Comparison of ENCODE assay signal across 20 cellular contexts in the genomic region with DNA sequence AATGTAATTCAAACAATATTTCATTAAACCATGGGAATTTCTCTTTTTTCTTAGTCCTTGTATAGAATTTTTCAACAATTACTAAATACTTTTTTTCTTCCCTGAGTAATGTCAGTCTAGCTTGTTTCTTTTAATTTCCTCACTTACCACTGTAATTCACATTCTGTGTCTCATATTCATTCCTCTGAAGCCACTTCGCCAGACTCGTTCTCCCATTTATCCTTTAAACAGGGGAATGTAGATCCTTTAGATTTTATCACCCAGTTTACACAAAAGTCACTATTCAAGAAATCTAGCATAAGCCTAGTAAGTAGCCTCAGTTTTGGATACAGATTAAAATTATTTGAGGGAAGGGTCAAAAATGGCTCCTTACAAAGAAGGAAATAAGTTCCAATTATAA. TPM values are rescaled to one million over a fixed set of nuclear protein-coding genes. Genes with fewer than 3 reads are reported as not detected.
DNase-seq lines count a peak whose midpoint lies in the region; ATAC-seq, FAIRE-seq and TF ChIP-seq lines count a peak whose summit lies in the region.
"Had no signal": no experiment of that assay in that cellular context is flagged by ENCODE, and none has a peak within 500 bp of the region (broad histone marks: within the 10 kb centered on the region; RNA-seq: fewer than 3 reads in every experiment).

No MANE protein-coding gene starts in this region.

- intact Hi-C loops in activated naive CD4-positive, alpha-beta T cell treated with anti-CD3 and anti-CD28 coated beads for 36 hours (cut with micrococcal nuclease), result loop anchor here (1.0 kb wide), 1 partner anchor 8 kb away; no protein-coding TSS in a partner anchor
- intact Hi-C loops in HepG2 (cut with micrococcal nuclease; ENCODE audit: unreplicated experiment), result no loop called here

- no peaks in the 10 kb centered on the region for H3K9me3 ChIP-seq in KOPT-K1 (ENCODE audit: insufficient read depth, low read length, poor library complexity, severe bottlenecking)
- H3K9me3 ChIP-seq in trophoblast cell (ENCODE audit: insufficient read depth, low read depth, low read length), result no peaks in the 10 kb centered on the region
- H3K9me3 ChIP-seq in HepG2 (ENCODE audit: low read length), result no peaks in the 10 kb centered on the region

- H3K27me3 ChIP-seq in trophoblast cell (ENCODE audit: insufficient read depth, low read length) (no peaks in the 10 kb centered on the region), HepG2 (ENCODE audit: control insufficient read depth in 1 of 2, insufficient read depth in 2 of 2, low read length in 2 of 2) (no peaks in the 10 kb centered on the region)

- no peak for DNase-seq in activated naive CD4-positive, alpha-beta T cell treated with anti-CD3 and anti-CD28 coated beads for 36 hours
- DNase-seq in activated naive CD4-positive, alpha-beta T cell (lab: John Stamatoyannopoulos, UW), result no peak
- DNase-seq in activated naive CD8-positive, alpha-beta T cell treated with anti-CD3 and anti-CD28 coated beads for 36 hours, result no peak
- DNase-seq in trophoblast cell (peak; percentile 52 to 81), AML-193 (lab: John Stamatoyannopoulos, UW) (no peak), HepG2 (ENCODE audit: low spot score) (no peak), EL (no peak)
- DNase-seq: activated CD4-positive, alpha-beta T cell treated with anti-CD3 and anti-CD28 coated beads, Interleukin-2, amount 50 U/mL, for 1 hour; GM23248; left cardiac atrium; NCI-H187 treated with DMSO at 0.1 percent for 48 hours; NCI-H2227 treated with DMSO at 0.1 percent for 48 hours; stimulated activated CD4-positive, alpha-beta T cell treated with anti-CD3 and anti-CD28 coated beads, Interleukin-4, amount 100 ng/mL, for 1 hour; substantia nigra had no signal

- WGBS in trophoblast cell (ENCODE audit: extremely low coverage, insufficient coverage, insufficient read length), result no CpG with 5 or more reads among the region's 2 CpGs
- 96% methylated on average over 2 of the region's 2 CpGs for WGBS in HepG2 (ENCODE audit: low lambda C conversion rate)

- peaks cover 6% of the 10 kb centered on the region for H3K36me3 Mint-ChIP-seq in activated naive CD4-positive, alpha-beta T cell treated with anti-CD3 and anti-CD28 coated beads for 36 hours (ENCODE audit: low read depth)
- peaks cover 42% of the 10 kb centered on the region for H3K36me3 Mint-ChIP-seq in activated naive CD8-positive, alpha-beta T cell treated with anti-CD3 and anti-CD28 coated beads for 36 hours

- H3K79me2 ChIP-seq in trophoblast cell (ENCODE audit: control insufficient read depth, insufficient read depth, low read length, poor library complexity) (peaks cover 3% of the 10 kb centered on the region), HepG2 (ENCODE audit: insufficient read depth, low read length) (peaks cover 100% of the 10 kb centered on the region)

- no peak overlapping the region for H3K18ac ChIP-seq in trophoblast cell (ENCODE audit: low read length)

- no TSS peak for BruUV-seq in HepG2 (replicated peaks; lab: Mats Ljungman, UMichigan)

- H3K4me3 Mint-ChIP-seq in activated naive CD4-positive, alpha-beta T cell treated with anti-CD3 and anti-CD28 coated beads for 36 hours, result no peak overlapping the region
- H3K4me3 Mint-ChIP-seq in activated naive CD8-positive, alpha-beta T cell treated with anti-CD3 and anti-CD28 coated beads for 36 hours, result no peak overlapping the region
- H3K4me3 Mint-ChIP-seq: neural crest cell had no signal

- H2BK12ac ChIP-seq in trophoblast cell (ENCODE audit: low read length), result no peak overlapping the region

- H2BK5ac ChIP-seq in trophoblast cell (ENCODE audit: low read depth, low read length, poor library complexity), result no peak overlapping the region

- ATAC-seq in HepG2, result no peak
- ATAC-seq: left cardiac atrium, Panc1 had no signal

- H3K27me3 Mint-ChIP-seq in activated naive CD4-positive, alpha-beta T cell treated with anti-CD3 and anti-CD28 coated beads for 36 hours (ENCODE audit: low read depth), result no peaks in the 10 kb centered on the region
- no peaks in the 10 kb centered on the region for H3K27me3 Mint-ChIP-seq in activated naive CD8-positive, alpha-beta T cell treated with anti-CD3 and anti-CD28 coated beads for 36 hours
- H3K27me3 Mint-ChIP-seq: progenitor cell of endocrine pancreas had no signal

- H3K4me1 ChIP-seq in trophoblast cell (ENCODE audit: control insufficient read depth in 1 of 2, insufficient read depth in 2 of 2, low read length in 2 of 2) (no peaks in the 10 kb centered on the region), HepG2 (ENCODE audit: insufficient read depth, low read length) (peaks cover 22% of the 10 kb centered on the region)

- H4K91ac ChIP-seq in trophoblast cell (ENCODE audit: low read depth, low read length), result no peak overlapping the region

- H3K14ac ChIP-seq in trophoblast cell (ENCODE audit: low read length), result no peak overlapping the region

- no peak overlapping the region for H4K8ac ChIP-seq in trophoblast cell (ENCODE audit: low read depth, low read length)

- no peak overlapping the region for H3K4ac ChIP-seq in trophoblast cell (ENCODE audit: low read depth, low read length)

- peak overlapping the region; percentile 71 for H3K27ac Mint-ChIP-seq in activated naive CD4-positive, alpha-beta T cell treated with anti-CD3 and anti-CD28 coated beads for 36 hours
- H3K27ac Mint-ChIP-seq in activated naive CD8-positive, alpha-beta T cell treated with anti-CD3 and anti-CD28 coated beads for 36 hours, result peak overlapping the region; percentile 83
- H3K27ac Mint-ChIP-seq: progenitor cell of endocrine pancreas had no signal

- no peak overlapping the region for H3K4me2 ChIP-seq in trophoblast cell (ENCODE audit: low read length)
- H3K4me2 ChIP-seq in HepG2 (ENCODE audit: low read depth, low read length), result no peak overlapping the region

- in situ Hi-C loops in HepG2 (cut with HindIII; ENCODE audit: extremely low pct_ligation_motif_present, low pct_unique_long_range_greater_than_20kb), result no loop called here

- POLR2A ChIA-PET in HepG2 (lab: Yijun Ruan, JAX), result no interaction called here

- H2AK5ac ChIP-seq in trophoblast cell (ENCODE audit: low read length), result no peak overlapping the region

- no peak for TF ChIP-seq EP300 in HepG2 (IDR thresholded peaks at IDR 0.05; ENCODE audit: low read depth in 2 of 2, low read length in 2 of 2)
- no peak for TF ChIP-seq EP300 in HepG2 (CRISPR knock-in tag; IDR thresholded peaks at IDR 0.05; ENCODE audit: borderline replicate concordance)

- H3K9ac ChIP-seq in trophoblast cell (ENCODE audit: low read length), result no peak overlapping the region
- H3K9ac ChIP-seq in HepG2 (ENCODE audit: insufficient read depth, low read depth, low read length), result no peak overlapping the region
- H3K9ac ChIP-seq: GM23248 had no signal

- no peaks in the 10 kb centered on the region for H3K79me1 ChIP-seq in trophoblast cell (ENCODE audit: low read length)

- H3K27ac ChIP-seq in KOPT-K1 (ENCODE audit: low read depth, low read length, poor library complexity, severe bottlenecking) (peak overlapping the region; percentile 32), trophoblast cell (ENCODE audit: low read depth, low read length) (no peak overlapping the region), HepG2 (ENCODE audit: extremely low read length, insufficient read depth, low read length) (no peak overlapping the region)
- H3K27ac ChIP-seq: GM23248 had no signal

- H4K12ac ChIP-seq in trophoblast cell (ENCODE audit: low read depth, low read length), result no peak overlapping the region

- H3K36me3 ChIP-seq in KOPT-K1 (ENCODE audit: insufficient read depth, low read length) (peaks cover 7% of the 10 kb centered on the region; the same call in 1 of the 2 replicates), trophoblast cell (ENCODE audit: control insufficient read depth in 1 of 2, insufficient read depth in 2 of 2, low read length in 2 of 2) (peaks cover 0 to 3% of the 10 kb centered on the region in 2 experiments), HepG2 (replicated peaks in 1 of 2; ENCODE audit: control insufficient read depth in 1 of 2, insufficient read depth in 2 of 2, low read length in 2 of 2) (no peaks in the 10 kb centered on the region)

- no peaks in the 10 kb centered on the region for H3K9me3 Mint-ChIP-seq in activated naive CD4-positive, alpha-beta T cell treated with anti-CD3 and anti-CD28 coated beads for 36 hours
- no peaks in the 10 kb centered on the region for H3K9me3 Mint-ChIP-seq in activated naive CD8-positive, alpha-beta T cell treated with anti-CD3 and anti-CD28 coated beads for 36 hours
- H3K9me3 Mint-ChIP-seq: neural crest cell had no signal

- no peak overlapping the region for H3K4me3 ChIP-seq in trophoblast cell (ENCODE audit: low read depth, low read length)
- H3K4me3 ChIP-seq in HepG2 (replicated peaks in 1 of 3; ENCODE audit: insufficient read depth in 1 of 3, low read depth in 2 of 3, low read length in 3 of 3), result no peak overlapping the region
- H3K4me3 ChIP-seq: GM23248 had no signal

- TF ChIP-seq POLR2A in HepG2 (IDR thresholded peaks at IDR 0.05; ENCODE audit: insufficient read depth in 1 of 2, low read depth in 2 of 2, low read length in 2 of 2), result no peak

- peaks cover 78% of the 10 kb centered on the region for H3K4me1 Mint-ChIP-seq in activated naive CD4-positive, alpha-beta T cell treated with anti-CD3 and anti-CD28 coated beads for 36 hours (ENCODE audit: low read depth)
- peaks cover 70% of the 10 kb centered on the region for H3K4me1 Mint-ChIP-seq in activated naive CD8-positive, alpha-beta T cell treated with anti-CD3 and anti-CD28 coated beads for 36 hours

- no peak overlapping the region for H2BK120ac ChIP-seq in trophoblast cell (ENCODE audit: insufficient read depth, low read length, poor library complexity)

- peaks cover 5% of the 10 kb centered on the region; the same call in 1 of the 2 replicates for H4K20me1 ChIP-seq in HepG2 (ENCODE audit: insufficient read depth, low read length)

- CTCF ChIA-PET in activated naive CD4-positive, alpha-beta T cell treated with anti-CD3 and anti-CD28 coated beads for 36 hours (lab: Charles Lee), result interaction anchor here (1.5 kb wide), 1 partner anchor 168 kb away, joined by 3 read pairs; no protein-coding TSS in a partner anchor
- CTCF ChIA-PET in HepG2 (lab: Yijun Ruan, JAX; ENCODE audit: low intra/inter-chr PET ratio, low total read pairs), result no interaction called here

- no peak for TF ChIP-seq CTCF in HepG2 (CRISPR knock-in tag; IDR thresholded peaks at IDR 0.05)

- H2AFZ ChIP-seq in trophoblast cell (ENCODE audit: insufficient read depth, low read length, poor library complexity) (no peak overlapping the region), HepG2 (ENCODE audit: low read length) (no peak overlapping the region)
- H2AFZ ChIP-seq: GM23248 had no signal

- FAIRE-seq in HepG2 (lab: Jason Lieb, UNC), result no peak
- FAIRE-seq: astrocyte, TTC549 had no signal

- no peak for TF ChIP-seq RAD21 in HepG2 (CRISPR knock-in tag; IDR thresholded peaks at IDR 0.05)

- no peak overlapping the region for H3K23ac ChIP-seq in trophoblast cell (ENCODE audit: low read length)

RNA-seq across cellular contexts. Expression of a gene that starts 6.8 kb away (rescaled TPM):
- total RNA-seq in activated naive CD4-positive, alpha-beta T cell treated with anti-CD3 and anti-CD28 coated beads for 36 hours, result 10 to 100 TPM; 84.5 to 95.5 TPM
- total RNA-seq in activated naive CD8-positive, alpha-beta T cell treated with anti-CD3 and anti-CD28 coated beads for 36 hours, result 100 to 1,000 TPM; 118 to 137 TPM
- polyA plus RNA-seq in trophoblast cell (2013), result 110 and 117 TPM in 2 replicates
- total RNA-seq in HepG2 (2016; rRNA removed; fragmentation: Illumina TruSeq; extraction: Trizol), result 51.7 and 71.1 TPM in 2 replicates
- 4.3 and 4.6 TPM in 2 replicates for total RNA-seq in HepG2 (2016; cell fraction: cytosol; rRNA removed; fragmentation: Illumina TruSeq; extraction: Trizol; ENCODE audit: low read depth)
- total RNA-seq in HepG2 (2016; cell fraction: insoluble cytoplasmic fraction; rRNA removed; fragmentation: Illumina TruSeq; extraction: Trizol), result 59.0 and 74.8 TPM in 2 replicates
- total RNA-seq in HepG2 (2016; cell fraction: membrane; rRNA removed; fragmentation: Illumina TruSeq; extraction: Trizol), result 15.7 and 19.6 TPM in 2 replicates
- total RNA-seq in HepG2 (2016; cell fraction: nucleus; rRNA removed; fragmentation: Illumina TruSeq; extraction: Trizol), result 101 and 112 TPM in 2 replicates
- polyA plus RNA-seq in HepG2 (2011; rRNA removed), result 12.2 and 17.3 TPM in 2 replicates
- polyA plus RNA-seq in HepG2 (2011; cell fraction: cytosol; rRNA removed), result 4.4 and 8.1 TPM in 2 replicates
- polyA plus RNA-seq in HepG2 (2011; cell fraction: nucleus; rRNA removed), result 17.2 and 21.5 TPM in 2 replicates
- polyA plus RNA-seq in HepG2 (2012), result 16.2 and 23.0 TPM in 2 replicates
- 2.6 and 3.7 TPM in 2 replicates for polyA plus RNA-seq in HepG2 (2016; cell fraction: cytosol; fragmentation: Illumina TruSeq; extraction: Trizol; ENCODE audit: low read depth)
- polyA plus RNA-seq in HepG2 (2016; cell fraction: insoluble cytoplasmic fraction; fragmentation: Illumina TruSeq; extraction: Trizol; ENCODE audit: low read depth), result 41.4 and 47.0 TPM in 2 replicates
- polyA plus RNA-seq in HepG2 (2016; cell fraction: membrane; fragmentation: Illumina TruSeq; extraction: Trizol; ENCODE audit: low read depth), result 5.2 and 6.0 TPM in 2 replicates
- polyA plus RNA-seq in HepG2 (2016; cell fraction: nucleus; fragmentation: Illumina TruSeq; extraction: Trizol; ENCODE audit: insufficient read depth, low read depth), result 48.6 and 55.6 TPM in 2 replicates
- 16.5 and 37.4 TPM in 2 replicates for polyA minus RNA-seq in HepG2 (2011; rRNA and poly(A)+ RNA removed; ENCODE audit: low replicate concordance)
- 8.4 and 9.7 TPM in 2 replicates for polyA minus RNA-seq in HepG2 (2011; cell fraction: cytosol; rRNA and poly(A)+ RNA removed)
- 174 and 212 TPM in 2 replicates for polyA minus RNA-seq in HepG2 (2011; cell fraction: nucleus; rRNA and poly(A)+ RNA removed)

Comparison
In these comparisons a context has a peak if more than half of its experiments do, and no peak if none do; other contexts are left out.
1. DNase-seq: peak in trophoblast cell (2 of 2); none in activated naive CD4-positive, alpha-beta T cell treated with anti-CD3 and anti-CD28 coated beads for 36 hours (single experiment), activated naive CD4-positive, alpha-beta T cell (0 of 4), activated naive CD8-positive, alpha-beta T cell treated with anti-CD3 and anti-CD28 coated beads for 36 hours (single experiment), AML-193 (0 of 2), HepG2 (single experiment) and EL (single experiment).